In genomic region chr12:97309921-97310320, GRCh38 we compare ENCODE assay signal across 18 cellular contexts.
"Had no signal": no experiment of that assay in that cellular context is flagged by ENCODE, and none has a peak within 500 bp of the region (broad histone marks: within the 10 kb centered on the region; RNA-seq: fewer than 3 reads in every experiment).

No MANE protein-coding gene starts in this region.

- H3K4me1 ChIP-seq: colonic mucosa, esophagus muscularis mucosa had no signal

- H3K9me3 Mint-ChIP-seq: dendritic cell treated with granulocyte-macrophage colony-stimulating factor and Interleukin-4, amounts not matched to agents 40 ng/mL and 50 ng/mL, for 4 days; effector memory CD8-positive, alpha-beta T cell; naive thymus-derived CD4-positive, alpha-beta T cell had no signal

- H3K27ac Mint-ChIP-seq: dendritic cell treated with granulocyte-macrophage colony-stimulating factor and Interleukin-4, amounts not matched to agents 40 ng/mL and 50 ng/mL, for 4 days; effector memory CD8-positive, alpha-beta T cell; naive thymus-derived CD4-positive, alpha-beta T cell had no signal

- H3K27me3 ChIP-seq: colonic mucosa, esophagus muscularis mucosa, gastrocnemius medialis, left lung had no signal

- H3K9me3 ChIP-seq: colonic mucosa, esophagus muscularis mucosa, gastrocnemius medialis, heart right ventricle, left lung, lower lobe of right lung had no signal

- H3K27ac ChIP-seq: colonic mucosa, esophagus muscularis mucosa, gastrocnemius medialis, heart right ventricle, left lung, lower lobe of right lung had no signal

- H3K4me3 Mint-ChIP-seq: dendritic cell treated with granulocyte-macrophage colony-stimulating factor and Interleukin-4, amounts not matched to agents 40 ng/mL and 50 ng/mL, for 4 days; effector memory CD8-positive, alpha-beta T cell; naive thymus-derived CD4-positive, alpha-beta T cell had no signal

- H3K36me3 ChIP-seq: colonic mucosa, esophagus muscularis mucosa, gastrocnemius medialis, heart right ventricle, left lung, lower lobe of right lung had no signal

- H3K36me3 Mint-ChIP-seq: naive thymus-derived CD4-positive, alpha-beta T cell had no signal

- H3K4me3 ChIP-seq: colonic mucosa, esophagus muscularis mucosa, gastrocnemius medialis, heart right ventricle, left lung, lower lobe of right lung had no signal

- DNase-seq: colonic mucosa; cortex of kidney; effector CD8-positive, alpha-beta T cell; effector memory CD8-positive, alpha-beta T cell; foreskin melanocyte; gastrocnemius medialis; glutamatergic neuron; head of caudate nucleus; heart right ventricle; hippocampal formation; left cardiac atrium; left lung; left ventricle myocardium superior; lower lobe of right lung; midbrain; naive thymus-derived CD4-positive, alpha-beta T cell had no signal
